Comparison of ENCODE assay signal across 10 cellular contexts in the genomic region with DNA sequence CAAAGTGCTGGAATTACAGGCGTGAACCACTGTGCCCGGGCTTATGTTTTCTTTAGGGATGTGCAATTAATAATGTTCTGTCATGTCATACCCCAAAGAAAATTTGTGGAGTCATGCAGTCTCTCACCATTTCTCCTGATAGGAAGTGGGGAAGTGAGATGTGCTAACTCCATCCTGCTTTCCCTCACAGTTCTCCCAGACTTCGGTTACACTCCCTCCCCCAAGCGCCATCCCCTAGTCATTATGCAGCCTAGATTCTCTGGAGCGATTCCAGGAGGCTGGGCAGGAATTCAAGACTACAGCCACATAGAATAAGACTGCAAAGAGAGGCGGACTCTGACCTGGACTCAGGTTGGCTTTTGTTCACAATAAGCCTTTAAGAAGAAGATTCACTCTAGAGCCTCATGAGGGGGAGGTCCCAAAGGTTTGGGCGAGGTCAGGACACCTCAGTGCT.
DNase-seq lines count a peak whose midpoint lies in the region; ATAC-seq and TF ChIP-seq lines count a peak whose summit lies in the region.
"Had no signal": no experiment of that assay in that cellular context is flagged by ENCODE, and none has a peak within 500 bp of the region (broad histone marks: within the 10 kb centered on the region; RNA-seq: fewer than 3 reads in every experiment).

No MANE protein-coding gene starts in this region.

- H3K4me1 ChIP-seq in osteoblast (ENCODE audit: insufficient read depth, low read length), result peaks cover 8% of the 10 kb centered on the region
- H3K4me1 ChIP-seq in smooth muscle cell (ENCODE audit: low read depth), result no peaks in the 10 kb centered on the region

- TF ChIP-seq CTCF in osteoblast (IDR thresholded peaks at IDR 0.05; ENCODE audit: extremely low read depth, low read depth, low read length) (no peak), smooth muscle cell (IDR thresholded peaks at IDR 0.05; ENCODE audit: borderline replicate concordance, insufficient read depth, poor library complexity, severe bottlenecking) (no peak)

- DNase-seq in EL (peak; percentile 44), NCI-H446 (lab: John Stamatoyannopoulos, UW) (peak; percentile 74 to 88), fibroblast of gingiva (ENCODE audit: low read depth) (peak; percentile 11), osteoblast (ENCODE audit: insufficient read length, low spot score, missing footprints) (no peak), NCI-H187 (lab: John Stamatoyannopoulos, UW) (no peak), smooth muscle cell (lab: John Stamatoyannopoulos, UW; ENCODE audit: unreplicated experiment) (no peak), CD1c-positive myeloid dendritic cell (ENCODE audit: extremely low spot score) (no peak)
- DNase-seq: NCI-H526 treated with DMSO at 0.1 percent for 48 hours; stimulated activated CD8-positive, alpha-beta memory T cell treated with anti-CD3 and anti-CD28 coated beads, Interleukin-4, amount 100 ng/mL, for 48 hours had no signal

- H3K27ac ChIP-seq in osteoblast (ENCODE audit: low read depth, low read length), result no peak overlapping the region
- no peak overlapping the region for H3K27ac ChIP-seq in smooth muscle cell (ENCODE audit: low read depth)

- H2AFZ ChIP-seq in osteoblast (ENCODE audit: low read length) (peak overlapping the region; percentile 1), smooth muscle cell (ENCODE audit: low read depth) (no peak overlapping the region)

- no peak overlapping the region for H3K9ac ChIP-seq in smooth muscle cell (ENCODE audit: low read depth)

- H3K9me3 ChIP-seq in osteoblast (ENCODE audit: low read depth, low read length) (no peaks in the 10 kb centered on the region), smooth muscle cell (replicated peaks; ENCODE audit: low read depth) (no peaks in the 10 kb centered on the region)

- 85% methylated on average over 7 of the region's 7 CpGs for WGBS in smooth muscle cell (ENCODE audit: low lambda C conversion rate)

- no peaks in the 10 kb centered on the region for H3K79me2 ChIP-seq in osteoblast (ENCODE audit: insufficient read depth, low read length)
- H3K79me2 ChIP-seq in smooth muscle cell (ENCODE audit: low read depth), result no peaks in the 10 kb centered on the region

- H4K20me1 ChIP-seq in osteoblast (ENCODE audit: insufficient read depth, low read length) (no peaks in the 10 kb centered on the region), smooth muscle cell (ENCODE audit: low read depth) (no peaks in the 10 kb centered on the region)

- H3K36me3 ChIP-seq in osteoblast (ENCODE audit: insufficient read depth, low read length) (no peaks in the 10 kb centered on the region), smooth muscle cell (ENCODE audit: low read depth) (no peaks in the 10 kb centered on the region)

- H3K4me2 ChIP-seq in osteoblast (ENCODE audit: insufficient read depth, low read length) (no peak overlapping the region), smooth muscle cell (no peak overlapping the region)

- H3K27me3 ChIP-seq in osteoblast (ENCODE audit: insufficient read depth, low read length), result no peaks in the 10 kb centered on the region
- H3K27me3 ChIP-seq in smooth muscle cell (ENCODE audit: low read depth), result no peaks in the 10 kb centered on the region

- H3K4me3 ChIP-seq in osteoblast (ENCODE audit: insufficient read depth, low read length), result no peak overlapping the region
- H3K4me3 ChIP-seq in smooth muscle cell, result no peak overlapping the region

- no peaks in the 10 kb centered on the region for H3F3A ChIP-seq in smooth muscle cell (ENCODE audit: low read depth)

- ATAC-seq in GM21717 (IDR thresholded peaks at IDR 0.05; ENCODE audit: unreplicated experiment), result no peak

Comparison
In these comparisons a context has a peak if more than half of its experiments do, and no peak if none do; other contexts are left out.
1. DNase-seq: peak in EL (single experiment), NCI-H446 (2 of 2) and fibroblast of gingiva (single experiment); none in osteoblast (single experiment), NCI-H187 (0 of 2), smooth muscle cell (single experiment) and CD1c-positive myeloid dendritic cell (single experiment).